In genomic region chr12:12079291-12079690, GRCh38 we compare ENCODE assay signal across 31 cellular contexts. TPM values are rescaled to one million over a fixed set of nuclear protein-coding genes. Genes with fewer than 3 reads are reported as not detected.
DNase-seq lines count a peak whose midpoint lies in the region; ATAC-seq, FAIRE-seq and TF ChIP-seq lines count a peak whose summit lies in the region.
"Had no signal": no experiment of that assay in that cellular context is flagged by ENCODE, and none has a peak within 500 bp of the region (broad histone marks: within the 10 kb centered on the region; RNA-seq: fewer than 3 reads in every experiment).

No MANE protein-coding gene starts in this region.

- no peak overlapping the region; the same call in 1 of the 2 replicates for H2BK12ac ChIP-seq in H1 (ENCODE audit: low read depth, low read length)

- no peak overlapping the region for H4K8ac ChIP-seq in H1 (ENCODE audit: extremely low read depth, insufficient read depth, low read length)
- no peak overlapping the region for H4K8ac ChIP-seq in mesendoderm (ENCODE audit: low read depth, low read length)

- H3K4me3 ChIP-seq in CD4-positive, CD25-positive, alpha-beta regulatory T cell (ENCODE audit: low read depth, low read length), result no peak overlapping the region
- H3K4me3 ChIP-seq in H1 (ENCODE audit: extremely low read depth in 1 of 4, insufficient read depth in 2 of 4, low read depth in 3 of 4, low read length in 4 of 4), result no peak overlapping the region
- no peak overlapping the region for H3K4me3 ChIP-seq in mesendoderm (ENCODE audit: low read length)
- H3K4me3 ChIP-seq: GM12878, heart right ventricle, left ventricle myocardium inferior, Peyer's patch, right lobe of liver, SJCRH30 had no signal

- WGBS in H1 (ENCODE audit: extremely low coverage in 1 of 2, insufficient coverage in 1 of 2, insufficient read length in 1 of 2, insufficient replicate concordance in 2 of 2, low coverage in 1 of 2, low lambda C conversion rate in 2 of 2, missing lambda C conversion rate in 1 of 2), 2 experiments, result 92% methylated on average over 5 of the region's 5 CpGs; no CpG with 5 or more reads in 1 of the 2 experiments
- no CpG with 5 or more reads among the region's 5 CpGs for WGBS in mesendoderm (ENCODE audit: extremely low coverage, insufficient coverage, low lambda C conversion rate)

- no peak overlapping the region for H3K27ac ChIP-seq in CD4-positive, CD25-positive, alpha-beta regulatory T cell (ENCODE audit: insufficient read depth, low read length, poor library complexity, severe bottlenecking)
- H3K27ac ChIP-seq in H1 (ENCODE audit: low read depth, low read length) (0 out of 2 replicates have a peak overlapping the region, but pooled peaks have one; percentile 16), mesendoderm (ENCODE audit: low read depth, low read length) (no peak overlapping the region)
- H3K27ac ChIP-seq: heart right ventricle, left ventricle myocardium inferior, parathyroid adenoma, Peyer's patch, right lobe of liver, SJCRH30 had no signal

- H3K23ac ChIP-seq in H1 (ENCODE audit: insufficient read length) (no peak overlapping the region), mesendoderm (ENCODE audit: low read length) (no peak overlapping the region)

- H3K36me3 ChIP-seq in CD4-positive, CD25-positive, alpha-beta regulatory T cell (ENCODE audit: control insufficient read depth, insufficient read depth, low read length), result no peaks in the 10 kb centered on the region
- H3K36me3 ChIP-seq in H1 (ENCODE audit: control insufficient read depth in 2 of 4, insufficient read depth in 4 of 4, low read length in 3 of 4), result no peaks in the 10 kb centered on the region
- H3K36me3 ChIP-seq in mesendoderm (ENCODE audit: control insufficient read depth, insufficient read depth, low read length), result no peaks in the 10 kb centered on the region
- H3K36me3 ChIP-seq: heart right ventricle, left ventricle myocardium inferior, Peyer's patch, right lobe of liver, SJCRH30 had no signal

- no peak overlapping the region for H3K4ac ChIP-seq in H1 (replicated peaks; ENCODE audit: insufficient read length, low read depth, low read length)
- no peak overlapping the region for H3K4ac ChIP-seq in mesendoderm (ENCODE audit: low read depth, low read length)

- no peaks in the 10 kb centered on the region for H3K27me3 ChIP-seq in CD4-positive, CD25-positive, alpha-beta regulatory T cell (ENCODE audit: control insufficient read depth, insufficient read depth, low read length)
- no peaks in the 10 kb centered on the region for H3K27me3 ChIP-seq in H1 (replicated peaks in 1 of 4; ENCODE audit: control insufficient read depth in 3 of 4, extremely low read depth in 1 of 4, insufficient read depth in 3 of 4, low read length in 3 of 4)
- no peaks in the 10 kb centered on the region for H3K27me3 ChIP-seq in mesendoderm (ENCODE audit: insufficient read depth, low read length, poor library complexity)
- H3K27me3 ChIP-seq: heart right ventricle, Peyer's patch, right lobe of liver, SJCRH30 had no signal

- H2AFZ ChIP-seq in H1 (ENCODE audit: low read length), result no peak overlapping the region
- H2AFZ ChIP-seq: parathyroid adenoma had no signal

- no peaks in the 10 kb centered on the region; the same call in 1 of the 2 replicates for H3K23me2 ChIP-seq in H1 (ENCODE audit: low read depth, low read length)

- FAIRE-seq in H1 (lab: Jason Lieb, UNC), result no peak
- FAIRE-seq: colon, GM12878, urothelium cell line had no signal

- H3K27me3 Mint-ChIP-seq in CD4-positive, CD25-positive, alpha-beta regulatory T cell, result no peaks in the 10 kb centered on the region
- H3K27me3 Mint-ChIP-seq: activated CD4-positive, alpha-beta T cell treated with anti-CD3 and anti-CD28 coated beads for 36 hours had no signal

- H2BK120ac ChIP-seq in H1 (replicated peaks; ENCODE audit: low read depth, low read length), result no peak overlapping the region
- H2BK120ac ChIP-seq in mesendoderm (ENCODE audit: low read depth, low read length), result no peak overlapping the region

- H2AK5ac ChIP-seq in H1 (ENCODE audit: low read depth, low read length) (no peak overlapping the region; the same call in 1 of the 2 replicates), mesendoderm (ENCODE audit: low read length) (no peak overlapping the region)

- peak overlapping the region; percentile 81; the same call in 1 of the 2 replicates for H2BK15ac ChIP-seq in H1 (ENCODE audit: low read length)
- H2BK15ac ChIP-seq in mesendoderm (replicated peaks; ENCODE audit: low read depth), result no peak overlapping the region

- no peaks in the 10 kb centered on the region for H3K9me3 ChIP-seq in CD4-positive, CD25-positive, alpha-beta regulatory T cell (ENCODE audit: control insufficient read depth in 2 of 2, low read length in 2 of 2)
- no peaks in the 10 kb centered on the region for H3K9me3 ChIP-seq in H1 (ENCODE audit: insufficient read depth in 2 of 2, low read depth in 1 of 2, low read length in 1 of 2)
- H3K9me3 ChIP-seq: heart right ventricle, left ventricle myocardium inferior, Peyer's patch, right lobe of liver, SJCRH30 had no signal

- H3K14ac ChIP-seq in H1 (ENCODE audit: insufficient read length), result no peak overlapping the region

- H4K5ac ChIP-seq in H1 (ENCODE audit: insufficient read length, low read depth, low read length) (no peak overlapping the region), mesendoderm (ENCODE audit: low read length) (no peak overlapping the region)

- H3K9me3 Mint-ChIP-seq in CD4-positive, CD25-positive, alpha-beta regulatory T cell, result no peaks in the 10 kb centered on the region
- H3K9me3 Mint-ChIP-seq: natural killer cell treated with Interleukin-12 subunit alpha and Interleukin-12 subunit beta and Interleukin-15 and Interleukin-18, amount 100 ng/mL, for 72 hours had no signal

- no peaks in the 10 kb centered on the region for H4K20me1 ChIP-seq in H1 (replicated peaks in 1 of 2; ENCODE audit: control insufficient read depth in 1 of 2, insufficient read depth in 2 of 2, low read length in 2 of 2)

- peak overlapping the region in 2 of 3 donors; percentile 8 to 57 for H3K27ac Mint-ChIP-seq in CD4-positive, CD25-positive, alpha-beta regulatory T cell
- H3K27ac Mint-ChIP-seq: activated CD4-positive, alpha-beta T cell treated with anti-CD3 and anti-CD28 coated beads for 36 hours; natural killer cell treated with Interleukin-12 subunit alpha and Interleukin-12 subunit beta and Interleukin-15 and Interleukin-18, amount 100 ng/mL, for 72 hours had no signal

- no peak for TF ChIP-seq POLR2A in H1 (IDR thresholded peaks at IDR 0.05; ENCODE audit: control extremely low read depth in 1 of 2, low read depth in 2 of 2, low read length in 2 of 2)

- no peak overlapping the region for H3K4me3 Mint-ChIP-seq in CD4-positive, CD25-positive, alpha-beta regulatory T cell
- H3K4me3 Mint-ChIP-seq: activated CD4-positive, alpha-beta T cell treated with anti-CD3 and anti-CD28 coated beads for 36 hours; natural killer cell treated with Interleukin-12 subunit alpha and Interleukin-12 subunit beta and Interleukin-15 and Interleukin-18, amount 100 ng/mL, for 72 hours had no signal

- CTCF ChIA-PET in H1 (lab: Charles Lee; ENCODE audit: partially characterized antibody), result interaction anchor here (2.9 kb wide), 1 partner anchor 248 kb away, joined by 15 read pairs; no protein-coding TSS in a partner anchor

- H3K4me1 ChIP-seq in CD4-positive, CD25-positive, alpha-beta regulatory T cell (ENCODE audit: control insufficient read depth, insufficient read depth, low read length, poor library complexity, severe bottlenecking), result no peaks in the 10 kb centered on the region
- H3K4me1 ChIP-seq in H1 (replicated peaks in 1 of 4; ENCODE audit: control insufficient read depth in 3 of 4, insufficient read depth in 4 of 4, low read length in 3 of 4) (peaks cover 0 to 4% (median 1%) of the 10 kb centered on the region in 4 experiments; a peak in 3 of 7 replicates), mesendoderm (ENCODE audit: control insufficient read depth, low read depth, low read length) (no peaks in the 10 kb centered on the region)
- H3K4me1 ChIP-seq: parathyroid adenoma, SJCRH30 had no signal

- no peak overlapping the region for H3K18ac ChIP-seq in H1 (ENCODE audit: extremely low read depth, low read length)
- H3K18ac ChIP-seq in mesendoderm (ENCODE audit: low read length), result no peak overlapping the region

- no peak overlapping the region for H3K4me2 ChIP-seq in H1 (ENCODE audit: insufficient read depth in 1 of 2, low read depth in 2 of 2, low read length in 2 of 2)
- H3K4me2 ChIP-seq in mesendoderm (ENCODE audit: low read length), result no peak overlapping the region

- no peak for ATAC-seq in CD4-positive, CD25-positive, alpha-beta regulatory T cell (ENCODE audit: low read depth in 2 of 2)
- ATAC-seq in HG03095 (IDR thresholded peaks at IDR 0.05; ENCODE audit: unreplicated experiment) (no peak), GM21529 (IDR thresholded peaks at IDR 0.05; ENCODE audit: unreplicated experiment) (no peak), HG02588 (IDR thresholded peaks at IDR 0.05; ENCODE audit: unreplicated experiment) (no peak)
- ATAC-seq: activated CD4-positive, alpha-beta T cell treated with anti-CD3 and anti-CD28 coated beads for 36 hours; GM12878; heart right ventricle; natural killer cell treated with Interleukin-12 subunit alpha and Interleukin-12 subunit beta and Interleukin-15 and Interleukin-18, amount 100 ng/mL, for 72 hours; right lobe of liver had no signal

- H3K4me1 Mint-ChIP-seq in CD4-positive, CD25-positive, alpha-beta regulatory T cell, result peaks cover 0 to 2% (median 0%) of the 10 kb centered on the region in 4 donors
- H3K4me1 Mint-ChIP-seq: activated CD4-positive, alpha-beta T cell treated with anti-CD3 and anti-CD28 coated beads for 36 hours had no signal

- TF ChIP-seq CTCF in H1 (IDR thresholded peaks at IDR 0.05; ENCODE audit: control extremely low read depth in 1 of 3, insufficient read depth in 1 of 3, low read depth in 1 of 3, low read length in 3 of 3), result no peak

- TF ChIP-seq EP300 in H1 (IDR thresholded peaks at IDR 0.05; ENCODE audit: borderline replicate concordance in 1 of 2, low read depth in 2 of 2, low read length in 2 of 2), result no peak

- H2BK5ac ChIP-seq in H1 (ENCODE audit: low read depth, low read length), result 0 out of 2 replicates have a peak overlapping the region, but pooled peaks have one; percentile 35
- no peak overlapping the region for H2BK5ac ChIP-seq in mesendoderm (ENCODE audit: low read length)

- POLR2A ChIA-PET in H1 (lab: Charles Lee; ENCODE audit: partially characterized antibody), result no interaction called here

- H3K9ac ChIP-seq in H1 (replicated peaks in 1 of 4; ENCODE audit: extremely low read depth in 1 of 4, low read depth in 3 of 4, low read length in 3 of 4) (no peak overlapping the region), mesendoderm (ENCODE audit: low read length) (no peak overlapping the region)
- H3K9ac ChIP-seq: parathyroid adenoma had no signal

- no peaks in the 10 kb centered on the region for H3K79me1 ChIP-seq in H1 (ENCODE audit: low read depth, low read length)
- no peaks in the 10 kb centered on the region for H3K79me1 ChIP-seq in mesendoderm (ENCODE audit: low read length)

- H2BK20ac ChIP-seq in H1 (ENCODE audit: low read length), result no peak overlapping the region

- H3K36me3 Mint-ChIP-seq in CD4-positive, CD25-positive, alpha-beta regulatory T cell, result no peaks in the 10 kb centered on the region
- H3K36me3 Mint-ChIP-seq: natural killer cell treated with Interleukin-12 subunit alpha and Interleukin-12 subunit beta and Interleukin-15 and Interleukin-18, amount 100 ng/mL, for 72 hours had no signal

- no peak for TF ChIP-seq RAD21 in H1 (IDR thresholded peaks at IDR 0.05 in 1 of 2, conservative IDR thresholded peaks at IDR 0.05 in 1 of 2; ENCODE audit: low read depth in 2 of 2, low read length in 2 of 2)

- H4K91ac ChIP-seq in H1 (replicated peaks; ENCODE audit: insufficient read length, low read length), result no peak overlapping the region

- no peak for DNase-seq in CD4-positive, CD25-positive, alpha-beta regulatory T cell
- DNase-seq in LoVo (ENCODE audit: low spot score), result peak; percentile 11
- DNase-seq in H1 (ENCODE audit: low read depth in 1 of 2, low spot score in 2 of 2), result no peak
- peak; percentile 69 for DNase-seq in mesendoderm
- no peak for DNase-seq in T-helper 2 cell
- DNase-seq: activated CD4-positive, alpha-beta T cell treated with anti-CD3 and anti-CD28 coated beads for 36 hours; activated naive CD4-positive, alpha-beta T cell treated with anti-CD3 and anti-CD28 coated beads, Interleukin-2, amount 50 U/mL, for 16 hours; activated T-cell treated with anti-CD3 and anti-CD28 coated beads, Interleukin-2, amount 50 U/mL, for 48 hours; aorta; C1 segment of cervical spinal cord; GF-D8; heart right ventricle; KG1; left ventricle myocardium inferior; NCI-H1092; NCI-H2107; Peyer's patch; right lobe of liver; SJCRH30 had no signal

- H3K79me2 ChIP-seq in H1 (ENCODE audit: control insufficient read depth in 1 of 2, insufficient read depth in 2 of 2, low read length in 2 of 2), result no peaks in the 10 kb centered on the region
- H3K79me2 ChIP-seq in mesendoderm (ENCODE audit: control insufficient read depth, insufficient read depth, low read length), result no peaks in the 10 kb centered on the region
- H3K79me2 ChIP-seq: parathyroid adenoma had no signal

- H3K56ac ChIP-seq in H1 (replicated peaks; ENCODE audit: insufficient read length, low read depth, low read length) (no peak overlapping the region), mesendoderm (ENCODE audit: low read length) (no peak overlapping the region)

RNA-seq across cellular contexts. Expression of gene BCL2L14, which starts 8.6 kb away (rescaled TPM):
- 6.8 TPM for total RNA-seq in CD4-positive, CD25-positive, alpha-beta regulatory T cell
- 1 to 10 TPM in 3 of 4 donors, under 1 TPM in 1; 0.74 to 2.0 (median 1.5) TPM for polyA plus RNA-seq in CD4-positive, CD25-positive, alpha-beta regulatory T cell
- 2.4 and 2.9 TPM in 2 replicates for total RNA-seq in H1 (2021; fragmentation: NEBNext Ultra II Directional; extraction: Animal tissue kit (Norgen Biotek cat#: 25700))
- 0.39 and 0.80 TPM in 2 replicates for polyA plus RNA-seq in H1 (2011; rRNA removed)
- 1.7 TPM for polyA plus RNA-seq in H1 (2011; cell fraction: cytosol; rRNA removed)
- 0.31 TPM for polyA plus RNA-seq in H1 (2011; cell fraction: nucleus; rRNA removed)
- polyA plus RNA-seq in H1 (2012, experiment 1 of 2), result 0.99 to 2.3 TPM (median 1.2 TPM) in 4 replicates
- polyA plus RNA-seq in H1 (2012, experiment 2 of 2), result 0.10 TPM
- polyA plus RNA-seq in H1 (2013, experiment 1 of 2), result 1.5 TPM
- polyA plus RNA-seq in H1 (2013, experiment 2 of 2), result 2.0 TPM
- polyA minus RNA-seq in H1 (2011; rRNA and poly(A)+ RNA removed), result 0.44 and 0.54 TPM in 2 replicates
- polyA minus RNA-seq in H1 (2011; cell fraction: cytosol; rRNA and poly(A)+ RNA removed), result not detected
- polyA minus RNA-seq in H1 (2011; cell fraction: nucleus; rRNA and poly(A)+ RNA removed), result 0.30 TPM
- polyA plus RNA-seq in mesendoderm (2013, experiment 1 of 2), result 1.7 TPM
- 1.7 TPM for polyA plus RNA-seq in mesendoderm (2013, experiment 2 of 2)
- total RNA-seq: A673, aorta, fibroblast of villous mesenchyme, HT1080, left ventricle myocardium inferior, NCI-H460, SJCRH30 had no signal
- polyA plus RNA-seq: heart right ventricle had no signal

Comparison
In these comparisons a context has a peak if more than half of its experiments do, and no peak if none do; other contexts are left out.
1. DNase-seq: peak in LoVo (single experiment) and mesendoderm (single experiment); none in CD4-positive, CD25-positive, alpha-beta regulatory T cell (0 of 3), H1 (0 of 2) and T-helper 2 cell (0 of 5).